Comparison of ENCODE assay signal across 29 cellular contexts in the genomic region with DNA sequence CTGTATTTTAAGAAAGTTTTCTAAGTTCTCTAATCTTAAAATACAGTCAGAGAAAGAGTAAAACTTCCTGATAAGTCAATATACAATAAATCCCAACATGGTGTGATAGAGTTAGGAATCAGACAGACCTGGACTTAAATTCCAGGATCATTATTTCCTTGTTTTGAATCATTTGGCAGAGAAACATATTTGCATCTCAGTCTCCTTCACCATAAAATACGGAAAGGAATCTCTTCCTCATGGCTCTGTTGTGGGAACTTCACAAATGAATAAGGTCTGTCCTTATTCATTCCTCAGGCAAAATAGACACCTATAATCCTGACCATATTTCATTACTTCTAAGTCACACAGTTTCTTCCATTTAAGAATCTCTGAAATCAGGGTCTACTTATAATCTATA. TPM values are rescaled to one million over a fixed set of nuclear protein-coding genes. Genes with fewer than 3 reads are reported as not detected.
DNase-seq lines count a peak whose midpoint lies in the region; ATAC-seq, FAIRE-seq and TF ChIP-seq lines count a peak whose summit lies in the region.
"Had no signal": no experiment of that assay in that cellular context is flagged by ENCODE, and none has a peak within 500 bp of the region (broad histone marks: within the 10 kb centered on the region; RNA-seq: fewer than 3 reads in every experiment).

No MANE protein-coding gene starts in this region.

- no peak overlapping the region for H3K4me3 ChIP-seq in breast epithelium
- H3K4me3 ChIP-seq in mammary epithelial cell (replicated peaks in 1 of 3; ENCODE audit: insufficient read depth in 1 of 3, low read depth in 2 of 3, low read length in 3 of 3): no peak overlapping the region
- no peak overlapping the region for H3K4me3 ChIP-seq in SK-N-MC
- H3K4me3 ChIP-seq in mucosa of descending colon: no peak overlapping the region
- H3K4me3 ChIP-seq in heart left ventricle: no peak overlapping the region
- H3K4me3 ChIP-seq: A549; BLaER1 treated with 17β-estradiol and CSF1 and Interleukin-3, amounts not matched to agents 10 nM and 100 nM; GM12878 had no signal

- H3K4me3 Mint-ChIP-seq in activated CD8-positive, alpha-beta T cell treated with anti-CD3 and anti-CD28 coated beads for 36 hours: no peak overlapping the region
- H3K4me3 Mint-ChIP-seq: B cell; CD14-positive monocyte; CD4-positive, alpha-beta memory T cell; CD4-positive, CD25-positive, alpha-beta regulatory T cell; CD8-positive, alpha-beta memory T cell had no signal

- no peaks in the 10 kb centered on the region for H3K9me3 Mint-ChIP-seq in activated CD8-positive, alpha-beta T cell treated with anti-CD3 and anti-CD28 coated beads for 36 hours
- H3K9me3 Mint-ChIP-seq: CD8-positive, alpha-beta memory T cell had no signal

- peak; percentile 49 for FAIRE-seq in islet of Langerhans (lab: Jason Lieb, UNC)
- FAIRE-seq: A549, GM12878, GM12892, GM18507 had no signal

- in situ Hi-C loops in mammary epithelial cell (cut with MboI; ENCODE audit: low sequenced_read_pairs in 2 of 2): no loop called here

- dilution Hi-C loops in mammary epithelial cell (cut with HindIII; ENCODE audit: low sequenced_read_pairs): no loop called here

- CTCF ChIA-PET in mammary epithelial cell (lab: Charles Lee; ENCODE audit: low non-redundant PET): no interaction called here
- CTCF ChIA-PET in activated CD8-positive, alpha-beta T cell treated with anti-CD3 and anti-CD28 coated beads for 36 hours (lab: Charles Lee): interaction anchor here (0.8 kb wide), 1 partner anchor 163 kb away, joined by 3 read pairs; no protein-coding TSS in a partner anchor

- intact Hi-C loops in breast epithelium (cut with DNase I; ENCODE audit: low total_unique reads): no loop called here
- intact Hi-C loops in mammary epithelial cell (cut with micrococcal nuclease): no loop called here
- intact Hi-C loops in mucosa of descending colon (cut with DNase I, micrococcal nuclease): no loop called here
- intact Hi-C loops in heart left ventricle (cut with DNase I): no loop called here
- intact Hi-C loops in activated CD8-positive, alpha-beta T cell treated with anti-CD3 and anti-CD28 coated beads for 36 hours (cut with micrococcal nuclease): no loop called here

- peaks cover 7% of the 10 kb centered on the region for H3K4me1 Mint-ChIP-seq in activated CD8-positive, alpha-beta T cell treated with anti-CD3 and anti-CD28 coated beads for 36 hours (ENCODE audit: low read depth)
- H3K4me1 Mint-ChIP-seq: B cell, CD14-positive monocyte had no signal

- no peak for TF ChIP-seq CTCF in breast epithelium (IDR thresholded peaks at IDR 0.05)
- TF ChIP-seq CTCF in mammary epithelial cell (conservative IDR thresholded peaks at IDR 0.05 in 1 of 2, IDR thresholded peaks at IDR 0.05 in 1 of 2; ENCODE audit: extremely low read depth in 1 of 2, insufficient read depth in 1 of 2, low read depth in 1 of 2, low read length in 2 of 2): no peak
- no peak for TF ChIP-seq CTCF in mucosa of descending colon (IDR thresholded peaks at IDR 0.05)
- no peak for TF ChIP-seq CTCF in heart left ventricle (IDR thresholded peaks at IDR 0.05)
- no peak for TF ChIP-seq CTCF in activated CD8-positive, alpha-beta T cell treated with anti-CD3 and anti-CD28 coated beads for 36 hours (IDR thresholded peaks at IDR 0.05)

- POLR2A ChIA-PET in activated CD8-positive, alpha-beta T cell treated with anti-CD3 and anti-CD28 coated beads for 36 hours (lab: Charles Lee): no interaction called here

- ATAC-seq in mucosa of descending colon (peak; percentile 72), heart left ventricle (no peak)
- ATAC-seq in activated CD8-positive, alpha-beta T cell treated with anti-CD3 and anti-CD28 coated beads for 36 hours: no peak
- ATAC-seq: A549, GM12878 had no signal

- H3K36me3 ChIP-seq in breast epithelium (no peaks in the 10 kb centered on the region), mammary epithelial cell (ENCODE audit: insufficient read depth, low read length) (no peaks in the 10 kb centered on the region), SK-N-MC (ENCODE audit: insufficient read depth, low read length) (no peaks in the 10 kb centered on the region), mucosa of descending colon (ENCODE audit: low read depth) (no peaks in the 10 kb centered on the region), heart left ventricle (no peaks in the 10 kb centered on the region)
- H3K36me3 ChIP-seq: BLaER1 treated with 17β-estradiol and CSF1 and Interleukin-3, amounts not matched to agents 10 nM and 100 nM had no signal

- peak overlapping the region; percentile 60 to 93 for H3K27ac ChIP-seq in breast epithelium
- H3K27ac ChIP-seq in mammary epithelial cell (ENCODE audit: insufficient read depth, low read depth, low read length): no peak overlapping the region
- H3K27ac ChIP-seq in SK-N-MC: 0 out of 2 replicates have a peak overlapping the region, but pooled peaks have one; percentile 10
- no peak overlapping the region for H3K27ac ChIP-seq in heart left ventricle
- H3K27ac ChIP-seq: A549; BLaER1 treated with 17β-estradiol and CSF1 and Interleukin-3, amounts not matched to agents 10 nM and 100 nM had no signal

- no peak for TF ChIP-seq POLR2A in breast epithelium (IDR thresholded peaks at IDR 0.05)
- TF ChIP-seq POLR2A in heart left ventricle (IDR thresholded peaks at IDR 0.05): no peak

- H3K79me2 ChIP-seq in mammary epithelial cell (ENCODE audit: insufficient read depth, low read length): no peaks in the 10 kb centered on the region

- H3K27me3 Mint-ChIP-seq in activated CD8-positive, alpha-beta T cell treated with anti-CD3 and anti-CD28 coated beads for 36 hours: peaks cover 4% of the 10 kb centered on the region
- H3K27me3 Mint-ChIP-seq: CD4-positive, CD25-positive, alpha-beta regulatory T cell had no signal

- no peak overlapping the region for H3K27ac Mint-ChIP-seq in activated CD8-positive, alpha-beta T cell treated with anti-CD3 and anti-CD28 coated beads for 36 hours
- H3K27ac Mint-ChIP-seq: B cell; CD4-positive, CD25-positive, alpha-beta regulatory T cell; CD8-positive, alpha-beta memory T cell had no signal

- no peaks in the 10 kb centered on the region for H4K20me1 ChIP-seq in mammary epithelial cell (ENCODE audit: insufficient read depth, low read length)
- H4K20me1 ChIP-seq: BLaER1 treated with 17β-estradiol and CSF1 and Interleukin-3, amounts not matched to agents 10 nM and 100 nM had no signal

- no peak for DNase-seq in breast epithelium (ENCODE audit: low spot score in 2 of 2)
- no peak for DNase-seq in mammary epithelial cell
- no peak for DNase-seq in SK-N-MC (ENCODE audit: low read depth, low spot score)
- no peak for DNase-seq in mucosa of descending colon
- DNase-seq in heart left ventricle: no peak
- DNase-seq in NCI-H2107 treated with DMSO at 0.1 percent for 48 hours (lab: John Stamatoyannopoulos, UW; ENCODE audit: unreplicated experiment): no peak
- DNase-seq in activated CD8-positive, alpha-beta T cell treated with anti-CD3 and anti-CD28 coated beads for 36 hours: no peak
- DNase-seq: AML-193; CD4-positive, alpha-beta memory T cell; CD4-positive, CD25-positive, alpha-beta regulatory T cell; CD8-positive, alpha-beta memory T cell; COR-L47; DMS 273 treated with DMSO at 0.1 percent for 48 hours; DMS153; DMS53; DMS79; DND-41; EL; GDM1 had no signal

- H3K9ac ChIP-seq in mammary epithelial cell (ENCODE audit: insufficient read depth, low read length): no peak overlapping the region
- H3K9ac ChIP-seq in SK-N-MC (ENCODE audit: insufficient read length): no peak overlapping the region
- H3K9ac ChIP-seq: BLaER1 treated with 17β-estradiol and CSF1 and Interleukin-3, amounts not matched to agents 10 nM and 100 nM had no signal

- H3K4me2 ChIP-seq in mammary epithelial cell (ENCODE audit: insufficient read depth, low read depth, low read length): no peak overlapping the region
- H3K4me2 ChIP-seq: BLaER1 treated with 17β-estradiol and CSF1 and Interleukin-3, amounts not matched to agents 10 nM and 100 nM had no signal

- 90% methylated on average over 1 of the region's 1 CpG for WGBS in mammary epithelial cell (ENCODE audit: low coverage, missing lambda C conversion rate)
- 71 to 77% (median 75%) methylated on average over 1 of the region's 1 CpG for WGBS in heart left ventricle, 4 donors

- no peak overlapping the region for H2AFZ ChIP-seq in mammary epithelial cell (ENCODE audit: low read depth, low read length)

- no peaks in the 10 kb centered on the region for H3K4me1 ChIP-seq in breast epithelium
- peaks cover 5% of the 10 kb centered on the region for H3K4me1 ChIP-seq in mammary epithelial cell (ENCODE audit: insufficient read depth, low read length)
- H3K4me1 ChIP-seq in mucosa of descending colon (ENCODE audit: low read depth): no peaks in the 10 kb centered on the region
- H3K4me1 ChIP-seq in heart left ventricle: no peaks in the 10 kb centered on the region

- no peaks in the 10 kb centered on the region for H3K9me3 ChIP-seq in breast epithelium
- H3K9me3 ChIP-seq in mammary epithelial cell (replicated peaks; ENCODE audit: insufficient read depth, low read length): no peaks in the 10 kb centered on the region
- no peaks in the 10 kb centered on the region for H3K9me3 ChIP-seq in SK-N-MC (ENCODE audit: low read depth, low read length)
- H3K9me3 ChIP-seq in mucosa of descending colon: no peaks in the 10 kb centered on the region
- H3K9me3 ChIP-seq in heart left ventricle: no peaks in the 10 kb centered on the region
- H3K9me3 ChIP-seq: A549; BLaER1 treated with 17β-estradiol and CSF1 and Interleukin-3, amounts not matched to agents 10 nM and 100 nM had no signal

- H3K36me3 Mint-ChIP-seq in activated CD8-positive, alpha-beta T cell treated with anti-CD3 and anti-CD28 coated beads for 36 hours (ENCODE audit: low read depth): no peaks in the 10 kb centered on the region
- H3K36me3 Mint-ChIP-seq: CD14-positive monocyte; CD4-positive, alpha-beta memory T cell; CD4-positive, CD25-positive, alpha-beta regulatory T cell; CD8-positive, alpha-beta memory T cell had no signal

- H3K27me3 ChIP-seq in breast epithelium (no peaks in the 10 kb centered on the region), mammary epithelial cell (ENCODE audit: insufficient read depth, low read length) (no peaks in the 10 kb centered on the region), heart left ventricle (no peaks in the 10 kb centered on the region)
- H3K27me3 ChIP-seq: BLaER1 treated with 17β-estradiol and CSF1 and Interleukin-3, amounts not matched to agents 10 nM and 100 nM had no signal

- BruUV-seq in mammary epithelial cell (replicated peaks; lab: Mats Ljungman, UMichigan): no TSS peak

RNA-seq across cellular contexts. Expression of gene SERP2, which starts 19.3 kb away (rescaled TPM):
- total RNA-seq in breast epithelium (1 to 10 TPM; 2.6 to 6.9 (median 6.4) TPM), mammary epithelial cell (1 to 10 TPM in 1 of 2 donors, under 1 TPM in 1; 0.94 to 3.0 TPM), mucosa of descending colon (1 to 10 TPM; 3.3 to 6.0 (median 5.8) TPM), heart left ventricle (10 to 100 TPM in 8 of 9 donors, 1 to 10 TPM in 1; 9.6 to 16.5 (median 12.8) TPM)
- polyA plus RNA-seq in mammary epithelial cell (0.87 TPM), heart left ventricle (10 to 100 TPM; 14.7 to 16.6 TPM)
- 6.7 TPM for polyA minus RNA-seq in mammary epithelial cell
- 1 to 10 TPM in 1 of 2 experiments, under 1 TPM in 1; 0.63 to 1.1 TPM for total RNA-seq in activated CD8-positive, alpha-beta T cell treated with anti-CD3 and anti-CD28 coated beads for 36 hours
- total RNA-seq: A172; B cell; CD4-positive, alpha-beta memory T cell; CD4-positive, CD25-positive, alpha-beta regulatory T cell; G401; GM12878 had no signal
- polyA plus RNA-seq: A549; CD14-positive monocyte; CD4-positive, alpha-beta memory T cell; GM12878 had no signal

Comparison
In these comparisons a context has a peak if more than half of its experiments do, and no peak if none do; other contexts are left out.
1. H3K27ac ChIP-seq: peak in breast epithelium (2 of 2) and SK-N-MC (single experiment); none in mammary epithelial cell (single experiment) and heart left ventricle (0 of 12).